11 cellular contexts compared by ENCODE assay signal in the genomic region with DNA sequence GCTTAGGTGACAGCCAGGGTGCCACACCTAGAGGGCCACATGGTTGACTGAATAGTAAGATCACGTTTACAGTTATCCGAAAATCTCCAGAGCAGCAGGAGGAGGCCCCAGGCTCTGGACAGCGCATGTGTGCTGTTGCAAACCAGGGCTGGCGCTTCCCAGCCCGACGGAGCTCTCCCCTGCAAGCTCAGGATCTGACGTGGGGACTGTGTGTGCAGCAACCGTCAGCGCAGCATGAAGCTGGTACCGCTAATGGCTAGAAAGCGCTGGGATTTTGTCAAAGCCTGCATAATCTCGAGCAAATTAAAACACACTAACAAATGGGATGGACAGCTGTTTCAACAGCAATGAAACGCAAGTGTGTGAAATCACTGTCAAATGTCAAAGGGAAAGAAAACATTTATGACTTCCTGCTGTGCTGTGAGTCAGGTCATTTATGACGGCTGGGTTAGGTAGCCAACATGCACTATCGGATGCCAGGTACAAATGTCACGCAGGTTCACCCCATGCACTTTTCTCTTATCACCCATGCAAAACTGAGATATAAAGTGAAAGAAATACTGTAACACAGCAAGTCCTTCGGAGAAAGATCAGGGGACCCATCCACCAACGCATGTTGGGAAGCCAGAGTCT. TPM values are rescaled to one million over a fixed set of nuclear protein-coding genes. Genes with fewer than 3 reads are reported as not detected.
DNase-seq lines count a peak whose midpoint lies in the region; ATAC-seq and TF ChIP-seq lines count a peak whose summit lies in the region.
"Had no signal": no experiment of that assay in that cellular context is flagged by ENCODE, and none has a peak within 500 bp of the region (broad histone marks: within the 10 kb centered on the region; RNA-seq: fewer than 3 reads in every experiment).

No MANE protein-coding gene starts in this region.

- ATAC-seq in GM21717 (IDR thresholded peaks at IDR 0.05; ENCODE audit: unreplicated experiment) (no peak), GM18520 (IDR thresholded peaks at IDR 0.05; ENCODE audit: unreplicated experiment) (no peak)

- H3K9ac ChIP-seq in skeletal muscle tissue (ENCODE audit: low read depth in 1 of 3, low read length in 3 of 3), result peak overlapping the region; percentile 2 to 68 (median 30)

- H3K9me2 ChIP-seq in hepatocyte (replicated peaks; ENCODE audit: insufficient read depth), result no peaks in the 10 kb centered on the region

- 76% methylated on average over 18 of the region's 18 CpGs for WGBS in hepatocyte (ENCODE audit: low lambda C conversion rate, missing lambda C conversion rate)

- DNase-seq in NCI-H82 (lab: John Stamatoyannopoulos, UW), result peak; percentile 11
- no peak for DNase-seq in NCI-H82 treated with DMSO at 0.1 percent for 48 hours (lab: John Stamatoyannopoulos, UW; ENCODE audit: unreplicated experiment)
- peak; percentile 56 for DNase-seq in hepatocyte (ENCODE audit: low spot score)
- DNase-seq in KG1 (lab: John Stamatoyannopoulos, UW), result no peak
- DNase-seq: central memory CD4-positive, alpha-beta T cell; NCI-H524 treated with DMSO at 0.1 percent for 48 hours; WERI-Rb-1 had no signal

- H3K27ac ChIP-seq in VCaP, result peak overlapping the region; percentile 98
- peak overlapping the region; percentile 83 for H3K27ac ChIP-seq in hepatocyte
- no peak overlapping the region for H3K27ac ChIP-seq in skeletal muscle tissue (ENCODE audit: low read depth, low read length)
- H3K27ac ChIP-seq: WERI-Rb-1 had no signal

- peaks cover 29% of the 10 kb centered on the region for H3K4me1 ChIP-seq in hepatocyte (ENCODE audit: insufficient read depth)
- peaks cover 57 to 64% (median 62%) of the 10 kb centered on the region in 3 donors for H3K4me1 ChIP-seq in skeletal muscle tissue (ENCODE audit: control insufficient read depth in 3 of 3, insufficient read depth in 3 of 3, low read length in 3 of 3)

- peak overlapping the region; percentile 59 for H3K4me2 ChIP-seq in hepatocyte

- H3K4me3 ChIP-seq in hepatocyte (no peak overlapping the region), skeletal muscle tissue (ENCODE audit: low read length in 3 of 3) (peak overlapping the region in 2 of 3 donors; percentile 9 to 35)

- H4K20me1 ChIP-seq in hepatocyte (ENCODE audit: insufficient read depth, poor library complexity, severe bottlenecking), result peaks cover 98% of the 10 kb centered on the region

- no peaks in the 10 kb centered on the region for H3K36me3 ChIP-seq in hepatocyte (replicated peaks; ENCODE audit: insufficient read depth, low read depth)
- H3K36me3 ChIP-seq in skeletal muscle tissue (ENCODE audit: control insufficient read depth in 3 of 3, insufficient read depth in 3 of 3, low read length in 3 of 3), result peaks cover 38 to 47% (median 39%) of the 10 kb centered on the region in 3 donors

- H2AFZ ChIP-seq in hepatocyte, result no peak overlapping the region

- H3K9me3 ChIP-seq in hepatocyte (ENCODE audit: low read depth) (no peaks in the 10 kb centered on the region), skeletal muscle tissue (ENCODE audit: control insufficient read depth in 3 of 3, low read length in 3 of 3) (no peaks in the 10 kb centered on the region)

- peaks cover 98% of the 10 kb centered on the region for H3K79me2 ChIP-seq in hepatocyte

- H3K27me3 ChIP-seq in hepatocyte (no peaks in the 10 kb centered on the region), skeletal muscle tissue (ENCODE audit: control insufficient read depth in 3 of 3, insufficient read depth in 3 of 3, low read length in 3 of 3) (no peaks in the 10 kb centered on the region)

- TF ChIP-seq CTCF in VCaP (conservative IDR thresholded peaks at IDR 0.05) (no peak), hepatocyte (IDR thresholded peaks at IDR 0.05; ENCODE audit: poor library complexity) (no peak)

RNA-seq across cellular contexts. Expression of a gene that starts 7.5 kb away (rescaled TPM):
- total RNA-seq in hepatocyte (354 and 374 TPM in 2 replicates), skeletal muscle tissue (166 TPM)
- 294 and 360 TPM in 2 replicates for polyA plus RNA-seq in hepatocyte

RNA-seq across cellular contexts. Expression of a gene that starts 7.8 kb away (rescaled TPM):
- total RNA-seq in hepatocyte (0.10 and 0.48 TPM in 2 replicates), skeletal muscle tissue (1.0 TPM)
- 1.6 and 2.5 TPM in 2 replicates for polyA plus RNA-seq in hepatocyte

RNA-seq across cellular contexts. Expression of a gene that starts 12.0 kb away (rescaled TPM):
- total RNA-seq in hepatocyte (13.2 and 13.6 TPM in 2 replicates), skeletal muscle tissue (12.5 TPM)
- 22.9 and 25.5 TPM in 2 replicates for polyA plus RNA-seq in hepatocyte

RNA-seq across cellular contexts. Expression of a gene that starts 12.1 kb away (rescaled TPM):
- total RNA-seq in hepatocyte (33.9 and 37.4 TPM in 2 replicates), skeletal muscle tissue (24.5 TPM)
- 76.5 and 83.9 TPM in 2 replicates for polyA plus RNA-seq in hepatocyte

RNA-seq across cellular contexts. Expression of a gene that starts 20.3 kb away (rescaled TPM):
- total RNA-seq in hepatocyte (2,138 and 2,226 TPM in 2 replicates), skeletal muscle tissue (2,342 TPM)
- 377 and 404 TPM in 2 replicates for polyA plus RNA-seq in hepatocyte

Comparison
In these comparisons a context has a peak if more than half of its experiments do, and no peak if none do; other contexts are left out.
1. DNase-seq: peak in NCI-H82 (single experiment) and hepatocyte (single experiment); none in NCI-H82 treated with DMSO at 0.1 percent for 48 hours (single experiment) and KG1 (single experiment).